26 cellular contexts compared by ENCODE assay signal in the genomic region with DNA sequence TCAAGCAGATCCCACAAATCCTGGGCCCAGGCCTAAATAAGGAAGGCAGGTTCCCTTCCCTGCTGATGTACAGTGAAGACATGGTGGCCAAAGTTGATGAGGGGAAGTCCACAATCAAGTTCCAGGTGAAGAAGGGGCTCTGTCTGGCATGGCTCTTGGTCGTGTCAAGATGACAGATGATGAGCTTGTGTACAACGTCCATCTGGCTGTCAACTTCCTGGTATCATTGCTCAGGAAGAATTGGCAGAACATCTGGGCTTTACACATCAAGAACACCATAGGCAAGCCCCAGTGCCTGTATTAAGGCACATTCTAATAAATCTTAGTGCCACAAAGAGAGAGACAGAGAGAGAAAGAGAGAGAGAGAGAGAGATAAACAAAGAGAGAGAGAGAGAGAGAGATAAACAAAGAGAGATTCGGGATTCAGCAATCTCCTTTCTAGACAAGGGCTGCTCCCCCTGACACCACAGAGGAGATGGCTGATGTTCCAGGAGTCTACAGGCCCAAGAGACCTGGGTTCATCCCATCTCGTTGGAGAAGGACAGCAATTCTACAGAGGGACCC. TPM values are rescaled to one million over a fixed set of nuclear protein-coding genes. Genes with fewer than 3 reads are reported as not detected.
DNase-seq lines count a peak whose midpoint lies in the region; ATAC-seq, FAIRE-seq and TF ChIP-seq lines count a peak whose summit lies in the region.
"Had no signal": no experiment of that assay in that cellular context is flagged by ENCODE, and none has a peak within 500 bp of the region (broad histone marks: within the 10 kb centered on the region; RNA-seq: fewer than 3 reads in every experiment).

No MANE protein-coding gene starts in this region.

- H3K27ac ChIP-seq in right atrium auricular region = no peak overlapping the region
- H3K27ac ChIP-seq: A549 had no signal

- no peak overlapping the region for H3K4me3 Mint-ChIP-seq in chondrocyte (ENCODE audit: unreplicated experiment)
- no peak overlapping the region for H3K4me3 Mint-ChIP-seq in stimulated activated effector memory CD8-positive, alpha-beta T cell treated with anti-CD3 and anti-CD28 coated beads, Interleukin-12 subunit alpha, Interleukin-12 subunit beta, amount 100 ng/mL, for 72 hours
- H3K4me3 Mint-ChIP-seq in type B pancreatic cell = no peak overlapping the region
- H3K4me3 Mint-ChIP-seq: CD14-positive monocyte; CD4-positive, alpha-beta T cell; CD8-positive, alpha-beta memory T cell had no signal

- H3K9me3 ChIP-seq in right atrium auricular region = no peaks in the 10 kb centered on the region
- H3K9me3 ChIP-seq: A549; BE2C; BLaER1 treated with 17β-estradiol and CSF1 and Interleukin-3, amounts not matched to agents 10 nM and 100 nM had no signal

- no peaks in the 10 kb centered on the region for H3K27me3 ChIP-seq in right atrium auricular region
- H3K27me3 ChIP-seq: BE2C; BLaER1 treated with 17β-estradiol and CSF1 and Interleukin-3, amounts not matched to agents 10 nM and 100 nM had no signal

- H3K36me3 ChIP-seq in right atrium auricular region = no peaks in the 10 kb centered on the region
- H3K36me3 ChIP-seq: BE2C; BLaER1 treated with 17β-estradiol and CSF1 and Interleukin-3, amounts not matched to agents 10 nM and 100 nM had no signal

- no peak for FAIRE-seq in HTR-8/SVneo (lab: Jason Lieb, UNC)
- no peak for FAIRE-seq in GM12892 (lab: Jason Lieb, UNC)
- FAIRE-seq: A549, D721Med, GM12878 had no signal

- intact Hi-C loops in cardiac septum (cut with DNase I) = no loop called here

- DNase-seq in cardiac septum (ENCODE audit: low spot score) = peak; percentile 10
- DNase-seq in right atrium auricular region (ENCODE audit: low spot score) = no peak
- peak; percentile 2 for DNase-seq in chondrocyte (ENCODE audit: low spot score)
- no peak for DNase-seq in stimulated activated effector memory CD8-positive, alpha-beta T cell treated with anti-CD3 and anti-CD28 coated beads, Interleukin-12 subunit alpha, Interleukin-12 subunit beta, amount 100 ng/mL, for 72 hours (ENCODE audit: low spot score in 2 of 2)
- DNase-seq in type B pancreatic cell (ENCODE audit: extremely low spot score, unreplicated experiment) = no peak
- DNase-seq in HTR-8/SVneo (ENCODE audit: insufficient read length, low spot score) = no peak
- DNase-seq in GM12892 (ENCODE audit: insufficient read length) = no peak
- no peak for DNase-seq in NCI-H345 treated with DMSO at 0.1 percent for 48 hours (lab: John Stamatoyannopoulos, UW; ENCODE audit: unreplicated experiment)
- DNase-seq: 8988T; ACHN; AML-193; BE2C; CD4-positive, alpha-beta T cell; CD8-positive, alpha-beta memory T cell; DMS 273 treated with DMSO at 0.1 percent for 48 hours; DMS79; EL; GDM1; GOT3; H7; HCEC 1CT had no signal

- no peak for ATAC-seq in stimulated activated effector memory CD8-positive, alpha-beta T cell treated with anti-CD3 and anti-CD28 coated beads, Interleukin-12 subunit alpha, Interleukin-12 subunit beta, amount 100 ng/mL, for 72 hours
- ATAC-seq: A549, GM12878 had no signal

- TF ChIP-seq CTCF in right atrium auricular region (IDR thresholded peaks at IDR 0.05) = no peak
- TF ChIP-seq CTCF in chondrocyte (IDR thresholded peaks at IDR 0.05) = no peak
- TF ChIP-seq CTCF in type B pancreatic cell (conservative IDR thresholded peaks at IDR 0.05) = no peak

- H3K36me3 Mint-ChIP-seq in chondrocyte (ENCODE audit: low read depth) (no peaks in the 10 kb centered on the region), type B pancreatic cell (no peaks in the 10 kb centered on the region)
- no peaks in the 10 kb centered on the region for H3K36me3 Mint-ChIP-seq in stimulated activated effector memory CD8-positive, alpha-beta T cell treated with anti-CD3 and anti-CD28 coated beads, Interleukin-12 subunit alpha, Interleukin-12 subunit beta, amount 100 ng/mL, for 72 hours
- H3K36me3 Mint-ChIP-seq: CD14-positive monocyte; CD8-positive, alpha-beta memory T cell had no signal

- H3K27ac Mint-ChIP-seq in chondrocyte (ENCODE audit: unreplicated experiment) = no peak overlapping the region
- H3K27ac Mint-ChIP-seq in stimulated activated effector memory CD8-positive, alpha-beta T cell treated with anti-CD3 and anti-CD28 coated beads, Interleukin-12 subunit alpha, Interleukin-12 subunit beta, amount 100 ng/mL, for 72 hours = peak overlapping the region; percentile 7
- H3K27ac Mint-ChIP-seq in type B pancreatic cell = peak overlapping the region; percentile 45
- H3K27ac Mint-ChIP-seq: CD4-positive, alpha-beta T cell; CD8-positive, alpha-beta memory T cell had no signal

- H3K4me1 Mint-ChIP-seq in chondrocyte (ENCODE audit: low read depth) (peaks cover 3% of the 10 kb centered on the region), type B pancreatic cell (ENCODE audit: unreplicated experiment) (peaks cover 4% of the 10 kb centered on the region)
- no peaks in the 10 kb centered on the region for H3K4me1 Mint-ChIP-seq in stimulated activated effector memory CD8-positive, alpha-beta T cell treated with anti-CD3 and anti-CD28 coated beads, Interleukin-12 subunit alpha, Interleukin-12 subunit beta, amount 100 ng/mL, for 72 hours
- H3K4me1 Mint-ChIP-seq: CD8-positive, alpha-beta memory T cell had no signal

- H3K27me3 Mint-ChIP-seq in chondrocyte (ENCODE audit: low read depth) (peaks cover 3% of the 10 kb centered on the region), type B pancreatic cell (no peaks in the 10 kb centered on the region)

- no peak overlapping the region for H3K4me3 ChIP-seq in right atrium auricular region
- H3K4me3 ChIP-seq: A549; BLaER1 treated with 17β-estradiol and CSF1 and Interleukin-3, amounts not matched to agents 10 nM and 100 nM; GM12878 had no signal

- no peak for TF ChIP-seq POLR2A in GM12892 (IDR thresholded peaks at IDR 0.05; ENCODE audit: low read depth, low read length)

- H3K9me3 Mint-ChIP-seq in chondrocyte (ENCODE audit: low read depth) (no peaks in the 10 kb centered on the region), type B pancreatic cell (peaks cover 5% of the 10 kb centered on the region)
- H3K9me3 Mint-ChIP-seq in stimulated activated effector memory CD8-positive, alpha-beta T cell treated with anti-CD3 and anti-CD28 coated beads, Interleukin-12 subunit alpha, Interleukin-12 subunit beta, amount 100 ng/mL, for 72 hours = no peaks in the 10 kb centered on the region
- H3K9me3 Mint-ChIP-seq: CD4-positive, alpha-beta T cell had no signal

- no peaks in the 10 kb centered on the region for H3K4me1 ChIP-seq in right atrium auricular region
- H3K4me1 ChIP-seq: A549, BE2C had no signal

RNA-seq across cellular contexts. Expression of gene HSPA9, which starts 45.5 kb away (rescaled TPM):
- total RNA-seq in cardiac septum (274 TPM), right atrium auricular region (100 to 1,000 TPM; 258 to 417 TPM), chondrocyte (164 to 241 TPM (median 237 TPM) in 3 replicates), type B pancreatic cell (ENCODE audit: low replicate concordance) (238 and 252 TPM in 2 replicates)
- 227 TPM for polyA plus RNA-seq in GM12892 (2012; ENCODE audit: missing spikeins)

Comparison
In these comparisons a context has a peak if more than half of its experiments do, and no peak if none do; other contexts are left out.
1. DNase-seq: peak in cardiac septum (single experiment) and chondrocyte (single experiment); none in right atrium auricular region (single experiment), stimulated activated effector memory CD8-positive, alpha-beta T cell treated with anti-CD3 and anti-CD28 coated beads, Interleukin-12 subunit alpha, Interleukin-12 subunit beta, amount 100 ng/mL, for 72 hours (0 of 2), type B pancreatic cell (single experiment), HTR-8/SVneo (single experiment), GM12892 (single experiment) and NCI-H345 treated with DMSO at 0.1 percent for 48 hours (single experiment).